1 cellular context compared by ENCODE assay signal in genomic region chr12:48817957-48818830, GRCh38.
TF ChIP-seq lines count a peak whose summit lies in the region.

Gene CACNB3 (plus strand): TSS chr12:48818496. CDS start chr12:48818930, 434 bp downstream.

TF ChIP-seq in HCT116, 20 proteins besides CTCF, POLR2A, EP300 and RAD21 (continued from another document):
- TF ChIP-seq, protein P1, sequence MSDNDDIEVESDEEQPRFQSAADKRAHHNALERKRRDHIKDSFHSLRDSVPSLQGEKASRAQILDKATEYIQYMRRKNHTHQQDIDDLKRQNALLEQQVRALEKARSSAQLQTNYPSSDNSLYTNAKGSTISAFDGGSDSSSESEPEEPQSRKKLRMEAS (IDR thresholded peaks at IDR 0.05): no peak
- TF ChIP-seq YY1 (IDR thresholded peaks at IDR 0.05; ENCODE audit: extremely low read depth, insufficient replicate concordance, low read depth, low read length): no peak
